Comparison of ENCODE assay signal across 10 cellular contexts in the genomic region with DNA sequence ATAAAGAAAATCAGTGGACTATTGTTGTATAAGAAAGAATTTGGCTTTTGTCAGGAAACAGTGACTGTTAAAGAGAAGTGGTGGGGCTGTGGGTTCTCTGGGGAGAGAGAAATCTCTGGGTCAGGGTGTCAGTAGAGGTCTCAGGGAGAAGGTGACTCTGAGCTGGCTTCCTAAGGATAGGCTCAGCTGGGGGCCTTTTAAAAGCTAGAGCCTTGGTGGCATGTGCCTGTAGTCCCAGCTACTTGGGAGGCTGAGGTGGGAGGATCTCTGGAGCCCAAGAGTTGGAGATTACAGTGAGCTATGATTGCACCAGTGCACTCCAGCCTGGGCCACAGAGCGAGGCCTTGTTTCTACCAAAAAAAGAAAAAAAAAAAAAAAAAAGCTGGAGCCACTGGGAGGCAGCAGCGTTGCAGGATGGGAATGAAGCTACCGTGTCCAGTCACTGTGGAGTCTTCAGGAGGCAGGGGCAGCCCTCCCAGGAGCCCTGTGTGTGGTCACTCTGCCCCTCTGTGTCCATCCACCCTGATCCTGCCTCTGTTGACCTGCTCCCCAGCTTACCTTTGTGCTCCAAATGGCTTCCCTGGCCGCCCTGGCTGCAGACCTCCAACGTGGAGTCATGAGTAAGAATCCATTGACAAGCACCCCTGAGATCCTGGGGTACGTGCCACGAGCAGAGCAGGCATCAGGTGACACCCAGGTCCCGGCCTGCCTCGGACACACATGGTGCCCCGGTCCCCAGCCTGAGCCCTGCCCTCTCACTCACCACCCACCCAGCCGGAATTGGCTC. TPM values are rescaled to one million over a fixed set of nuclear protein-coding genes. Genes with fewer than 3 reads are reported as not detected.
DNase-seq lines count a peak whose midpoint lies in the region; ATAC-seq, FAIRE-seq and TF ChIP-seq lines count a peak whose summit lies in the region.
"Had no signal": no experiment of that assay in that cellular context is flagged by ENCODE, and none has a peak within 500 bp of the region (broad histone marks: within the 10 kb centered on the region; RNA-seq: fewer than 3 reads in every experiment).

No MANE protein-coding gene starts in this region.

- H3K27ac Mint-ChIP-seq in neural crest cell (ENCODE audit: unreplicated experiment) = peak overlapping the region; percentile 19
- H3K27ac Mint-ChIP-seq: stimulated activated effector memory CD8-positive, alpha-beta T cell treated with anti-CD3 and anti-CD28 coated beads, Interleukin-12 subunit alpha, Interleukin-12 subunit beta, amount 100 ng/mL, for 72 hours had no signal

- DNase-seq in Caki2 (ENCODE audit: low read depth) = peak; percentile 50
- DNase-seq in NB4 (ENCODE audit: low read depth) = peak; percentile 23
- peak; percentile 54 for DNase-seq in ecto neural progenitor cell (ENCODE audit: low spot score)
- no peak for DNase-seq in neural crest cell (ENCODE audit: low read depth, low spot score)
- no peak for DNase-seq in HTR-8/SVneo (ENCODE audit: insufficient read length, low spot score)
- no peak for DNase-seq in GDM1 (lab: John Stamatoyannopoulos, UW)
- DNase-seq in UCSD-AML1 (lab: John Stamatoyannopoulos, UW; ENCODE audit: unreplicated experiment) = no peak

- H3K4me3 Mint-ChIP-seq in neural crest cell = peak overlapping the region; percentile 38
- H3K4me3 Mint-ChIP-seq: stimulated activated effector memory CD8-positive, alpha-beta T cell treated with anti-CD3 and anti-CD28 coated beads, Interleukin-12 subunit alpha, Interleukin-12 subunit beta, amount 100 ng/mL, for 72 hours had no signal

- ATAC-seq in GM21423 (IDR thresholded peaks at IDR 0.05; ENCODE audit: unreplicated experiment) = no peak
- ATAC-seq: stimulated activated effector memory CD8-positive, alpha-beta T cell treated with anti-CD3 and anti-CD28 coated beads, Interleukin-12 subunit alpha, Interleukin-12 subunit beta, amount 100 ng/mL, for 72 hours had no signal

- H3K27me3 Mint-ChIP-seq in neural crest cell (ENCODE audit: low read depth) = no peaks in the 10 kb centered on the region

- no peak overlapping the region for H3K4me3 ChIP-seq in NB4 (ENCODE audit: low read depth, low read length)

- H3K36me3 Mint-ChIP-seq in neural crest cell (ENCODE audit: low read depth) = no peaks in the 10 kb centered on the region

- no peak for FAIRE-seq in HTR-8/SVneo (lab: Jason Lieb, UNC)
- FAIRE-seq: colon had no signal

- in situ Hi-C loops in Caki2 (cut with HindIII; ENCODE audit: low pct_unique_long_range_greater_than_20kb, low sequenced_read_pairs) = no loop called here

- peaks cover 17% of the 10 kb centered on the region for H3K4me1 Mint-ChIP-seq in neural crest cell

- no peak for TF ChIP-seq POLR2A in NB4 (IDR thresholded peaks at IDR 0.05; ENCODE audit: extremely low read depth, insufficient read length)

- TF ChIP-seq CTCF in NB4 (IDR thresholded peaks at IDR 0.05; ENCODE audit: low read depth, low read length) = no peak
- no peak for TF ChIP-seq CTCF in neural crest cell (conservative IDR thresholded peaks at IDR 0.05)

- H3K9me3 Mint-ChIP-seq in neural crest cell = peaks cover 12% of the 10 kb centered on the region
- H3K9me3 Mint-ChIP-seq: stimulated activated effector memory CD8-positive, alpha-beta T cell treated with anti-CD3 and anti-CD28 coated beads, Interleukin-12 subunit alpha, Interleukin-12 subunit beta, amount 100 ng/mL, for 72 hours had no signal

RNA-seq across cellular contexts. Expression of a gene that starts 5.4 kb away (rescaled TPM):
- 1,968 and 2,027 TPM in 2 replicates for total RNA-seq in Caki2 (2014; rRNA removed; shearing (Covaris generic); ENCODE audit: low replicate concordance)
- 637 and 642 TPM in 2 replicates for total RNA-seq in neural crest cell

RNA-seq across cellular contexts. Expression of a gene that starts 31.1 kb away (rescaled TPM):
- total RNA-seq in Caki2 (2014; rRNA removed; shearing (Covaris generic); ENCODE audit: low replicate concordance) = 20.2 and 101 TPM in 2 replicates
- 17.1 and 18.2 TPM in 2 replicates for total RNA-seq in neural crest cell

RNA-seq across cellular contexts. Expression of a gene that starts 50.0 kb away (rescaled TPM):
- 8.9 and 12.5 TPM in 2 replicates for total RNA-seq in Caki2 (2014; rRNA removed; shearing (Covaris generic); ENCODE audit: low replicate concordance)
- 5.7 TPM in 2 replicates for total RNA-seq in neural crest cell

Comparison
In these comparisons a context has a peak if more than half of its experiments do, and no peak if none do; other contexts are left out.
1. DNase-seq: peak in Caki2 (single experiment), NB4 (single experiment) and ecto neural progenitor cell (single experiment); none in neural crest cell (single experiment), HTR-8/SVneo (single experiment), GDM1 (single experiment) and UCSD-AML1 (single experiment).